Comparison of ENCODE assay signal across 1 cellular context in genomic region chr14:67674139-67674479, GRCh38.
TF ChIP-seq lines count a peak whose summit lies in the region.

No MANE protein-coding gene starts in this region.

TF ChIP-seq in GM23338, 12 proteins besides CTCF, POLR2A, EP300 and RAD21:
- TF ChIP-seq ETS1 (IDR thresholded peaks at IDR 0.05) (no peak), ZNF331 (CRISPR knock-in tag; IDR thresholded peaks at IDR 0.05; ENCODE audit: low read depth) (no peak), EZH2 (IDR thresholded peaks at IDR 0.05; ENCODE audit: low read depth, unreplicated experiment) (no peak)
